16 cellular contexts compared by ENCODE assay signal in the genomic region with DNA sequence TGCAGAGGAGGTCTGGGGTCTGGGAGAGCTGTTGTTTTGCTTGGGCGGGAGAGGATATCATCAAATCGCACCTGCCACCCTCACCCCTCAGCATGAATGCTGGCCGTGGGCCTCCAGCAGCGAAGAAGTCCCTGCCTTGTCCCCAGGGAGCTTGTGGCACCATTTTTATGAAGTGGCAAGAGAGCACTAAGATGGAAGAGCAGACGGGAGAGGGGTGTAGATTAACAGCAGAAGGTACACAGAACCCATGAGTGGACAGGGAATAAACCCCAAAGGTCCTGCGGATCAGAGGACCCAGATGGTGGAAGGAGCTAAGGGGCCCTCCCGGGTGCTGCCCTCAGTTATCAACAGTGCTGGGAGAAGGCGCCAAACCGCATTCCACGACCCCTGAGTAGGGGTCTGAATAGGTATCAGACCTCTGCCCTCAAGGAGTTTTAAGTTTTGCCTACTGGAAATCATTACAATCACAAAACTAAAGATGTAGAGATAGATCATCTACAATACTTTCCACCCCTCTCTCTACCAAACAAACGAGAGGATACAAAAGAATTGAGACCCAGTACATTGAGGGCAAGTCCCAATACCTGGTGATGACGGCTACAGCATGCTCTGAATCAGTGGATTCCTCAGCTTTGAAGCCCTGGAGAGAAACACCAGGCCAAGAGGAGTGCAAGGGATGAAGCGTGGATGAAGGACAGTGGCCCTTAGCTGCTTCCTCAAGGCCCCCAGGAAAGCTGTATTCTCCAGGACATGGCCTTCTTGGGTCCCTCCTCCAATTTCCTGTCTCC.
DNase-seq lines count a peak whose midpoint lies in the region; ATAC-seq and TF ChIP-seq lines count a peak whose summit lies in the region.
"Had no signal": no experiment of that assay in that cellular context is flagged by ENCODE, and none has a peak within 500 bp of the region (broad histone marks: within the 10 kb centered on the region; RNA-seq: fewer than 3 reads in every experiment).

No MANE protein-coding gene starts in this region.

- TF ChIP-seq CTCF in WTC11 (IDR thresholded peaks at IDR 0.05): no peak
- no peak for TF ChIP-seq CTCF in nephron progenitor cell (IDR thresholded peaks at IDR 0.05)

- H3K36me3 Mint-ChIP-seq in WTC11: no peaks in the 10 kb centered on the region
- peaks cover 48% of the 10 kb centered on the region for H3K36me3 Mint-ChIP-seq in nephron progenitor cell (ENCODE audit: low read depth)

- H3K4me1 Mint-ChIP-seq in stimulated activated naive CD8-positive, alpha-beta T cell treated with anti-CD3 and anti-CD28 coated beads, Interleukin-15, amount 100 ng/mL, for 72 hours: peaks cover 5% of the 10 kb centered on the region
- H3K4me1 Mint-ChIP-seq in WTC11 (peaks cover 34% of the 10 kb centered on the region), nephron progenitor cell (peaks cover 11% of the 10 kb centered on the region)
- H3K4me1 Mint-ChIP-seq: B cell had no signal

- H3K27ac Mint-ChIP-seq in stimulated activated naive CD8-positive, alpha-beta T cell treated with anti-CD3 and anti-CD28 coated beads, Interleukin-15, amount 100 ng/mL, for 72 hours: peak overlapping the region; percentile 80 to 84
- H3K27ac Mint-ChIP-seq in WTC11: no peak overlapping the region
- peak overlapping the region; percentile 72 for H3K27ac Mint-ChIP-seq in nephron progenitor cell
- H3K27ac Mint-ChIP-seq: B cell; CD8-positive, alpha-beta T cell had no signal

- ATAC-seq in stimulated activated naive CD8-positive, alpha-beta T cell treated with anti-CD3 and anti-CD28 coated beads, Interleukin-15, amount 100 ng/mL, for 72 hours: no peak
- ATAC-seq in stimulated activated naive CD8-positive, alpha-beta T cell treated with anti-CD3 and anti-CD28 coated beads, Interleukin-15, Interleukin-2, amounts not matched to agents 100 U/mL and 50 U/mL, for 24 hours: no peak
- ATAC-seq in WTC11 (peak; percentile 21), GM19395 (IDR thresholded peaks at IDR 0.05; ENCODE audit: unreplicated experiment) (no peak)
- ATAC-seq: CD8-positive, alpha-beta T cell; PC-3 had no signal

- POLR2A ChIA-PET in WTC11 (lab: Charles Lee): no interaction called here

- peak overlapping the region in 1 of 2 donors; percentile 13 for H3K4me3 Mint-ChIP-seq in stimulated activated naive CD8-positive, alpha-beta T cell treated with anti-CD3 and anti-CD28 coated beads, Interleukin-15, amount 100 ng/mL, for 72 hours
- H3K4me3 Mint-ChIP-seq in WTC11 (no peak overlapping the region), nephron progenitor cell (no peak overlapping the region)
- H3K4me3 Mint-ChIP-seq: B cell; CD8-positive, alpha-beta T cell had no signal

- H3K9me3 Mint-ChIP-seq in stimulated activated naive CD8-positive, alpha-beta T cell treated with anti-CD3 and anti-CD28 coated beads, Interleukin-15, amount 100 ng/mL, for 72 hours: peaks cover 0 to 4% of the 10 kb centered on the region in 2 donors
- H3K9me3 Mint-ChIP-seq in WTC11 (peaks cover 11% of the 10 kb centered on the region; the same call in 1 of the 2 replicates), nephron progenitor cell (peaks cover 24% of the 10 kb centered on the region)
- H3K9me3 Mint-ChIP-seq: CD8-positive, alpha-beta T cell had no signal

- CTCF ChIA-PET in WTC11 (lab: Charles Lee): interaction anchor here (1.0 to 2.4 kb wide), 6 partner anchors 13 to 98 kb away, joined by 3 to 19 read pairs (median 5); no protein-coding TSS in a partner anchor

- DNase-seq in stimulated activated naive CD8-positive, alpha-beta T cell treated with anti-CD3 and anti-CD28 coated beads, Interleukin-15, amount 100 ng/mL, for 72 hours: peak in 1 of 2 donors; percentile 4
- DNase-seq in stimulated activated naive CD8-positive, alpha-beta T cell treated with anti-CD3 and anti-CD28 coated beads, Interleukin-15, Interleukin-2, amounts not matched to agents 100 U/mL and 50 U/mL, for 24 hours: no peak
- DNase-seq in WTC11 (ENCODE audit: low spot score) (no peak), nephron progenitor cell (no peak), epidermal melanocyte (ENCODE audit: insufficient read length, low spot score) (no peak), SHP77 treated with DMSO at 0.1 percent for 48 hours (lab: John Stamatoyannopoulos, UW) (no peak)
- DNase-seq: GF-D8, H7, Kasumi-1, NCI-H1417, NCI-H2029 treated with DMSO at 0.1 percent for 48 hours, NCI-H526 treated with DMSO at 0.1 percent for 48 hours had no signal

- no peaks in the 10 kb centered on the region for H3K27me3 Mint-ChIP-seq in stimulated activated naive CD8-positive, alpha-beta T cell treated with anti-CD3 and anti-CD28 coated beads, Interleukin-15, amount 100 ng/mL, for 72 hours
- H3K27me3 Mint-ChIP-seq in WTC11 (ENCODE audit: low read depth) (no peaks in the 10 kb centered on the region), nephron progenitor cell (ENCODE audit: low read depth, poor library complexity) (peaks cover 2% of the 10 kb centered on the region)
- H3K27me3 Mint-ChIP-seq: B cell had no signal

TF ChIP-seq in WTC11, 78 proteins besides CTCF, POLR2A, EP300 and RAD21:
- TF ChIP-seq ZMAT4 (CRISPR knock-in tag; IDR thresholded peaks at IDR 0.05) (no peak), HMGA2 (CRISPR knock-in tag; IDR thresholded peaks at IDR 0.05) (no peak)
- TF ChIP-seq, protein P1, sequence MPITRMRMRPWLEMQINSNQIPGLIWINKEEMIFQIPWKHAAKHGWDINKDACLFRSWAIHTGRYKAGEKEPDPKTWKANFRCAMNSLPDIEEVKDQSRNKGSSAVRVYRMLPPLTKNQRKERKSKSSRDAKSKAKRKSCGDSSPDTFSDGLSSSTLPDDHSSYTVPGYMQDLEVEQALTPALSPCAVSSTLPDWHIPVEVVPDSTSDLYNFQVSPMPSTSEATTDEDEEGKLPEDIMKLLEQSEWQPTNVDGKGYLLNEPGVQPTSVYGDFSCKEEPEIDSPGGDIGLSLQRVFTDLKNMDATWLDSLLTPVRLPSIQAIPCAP (CRISPR knock-in tag; IDR thresholded peaks at IDR 0.05): no peak
